11 cellular contexts compared by ENCODE assay signal in the genomic region with DNA sequence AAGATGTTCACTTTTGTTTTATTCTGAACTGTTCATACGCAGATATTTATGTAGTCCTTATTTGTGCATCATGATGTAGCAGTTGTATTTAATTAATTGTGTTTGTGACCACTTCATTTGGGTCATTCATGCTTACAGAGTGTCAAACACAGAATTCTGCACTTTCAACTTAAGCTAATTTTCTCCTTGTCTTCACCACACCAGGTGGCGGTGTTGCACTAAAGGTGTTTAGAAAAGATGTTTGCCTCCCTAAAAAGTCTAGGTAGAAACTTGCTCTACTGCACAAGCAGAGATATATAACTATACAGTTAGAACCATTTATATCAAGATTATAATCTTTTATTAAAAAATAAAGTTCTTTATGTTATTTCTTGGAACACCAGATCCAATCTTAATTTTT. TPM values are rescaled to one million over a fixed set of nuclear protein-coding genes. Genes with fewer than 3 reads are reported as not detected.
DNase-seq lines count a peak whose midpoint lies in the region; ATAC-seq and TF ChIP-seq lines count a peak whose summit lies in the region.
"Had no signal": no experiment of that assay in that cellular context is flagged by ENCODE, and none has a peak within 500 bp of the region (broad histone marks: within the 10 kb centered on the region; RNA-seq: fewer than 3 reads in every experiment).

No MANE protein-coding gene starts in this region.

- no peaks in the 10 kb centered on the region for H4K20me1 ChIP-seq in mammary epithelial cell (ENCODE audit: insufficient read depth, low read length)

- H3K9me3 Mint-ChIP-seq in activated CD4-positive, alpha-beta T cell treated with anti-CD3 and anti-CD28 coated beads, Interleukin-2, amount 10 ng/mL, durations not matched to agents 7 days and 5 days: peaks cover 4% of the 10 kb centered on the region
- H3K9me3 Mint-ChIP-seq in progenitor cell of endocrine pancreas (ENCODE audit: low read depth): no peaks in the 10 kb centered on the region

- BruUV-seq in mammary epithelial cell (replicated peaks; lab: Mats Ljungman, UMichigan): no TSS peak

- H3K79me2 ChIP-seq in mammary epithelial cell (ENCODE audit: insufficient read depth, low read length): no peaks in the 10 kb centered on the region

- no peak for ATAC-seq in omental fat pad (ENCODE audit: low FRiP score)
- ATAC-seq: psoas muscle had no signal

- H3K4me3 ChIP-seq in NB4 (ENCODE audit: low read depth, low read length) (no peak overlapping the region), mammary epithelial cell (replicated peaks in 1 of 3; ENCODE audit: insufficient read depth in 1 of 3, low read depth in 2 of 3, low read length in 3 of 3) (no peak overlapping the region)
- H3K4me3 ChIP-seq: psoas muscle had no signal

- H3K36me3 Mint-ChIP-seq in activated CD4-positive, alpha-beta T cell treated with anti-CD3 and anti-CD28 coated beads, Interleukin-2, amount 10 ng/mL, durations not matched to agents 7 days and 5 days (ENCODE audit: low read depth): no peaks in the 10 kb centered on the region
- H3K36me3 Mint-ChIP-seq in progenitor cell of endocrine pancreas (ENCODE audit: insufficient read depth): no peaks in the 10 kb centered on the region

- H3K9ac ChIP-seq in mammary epithelial cell (ENCODE audit: insufficient read depth, low read length): no peak overlapping the region

- no peaks in the 10 kb centered on the region for H3K9me3 ChIP-seq in mammary epithelial cell (replicated peaks; ENCODE audit: insufficient read depth, low read length)

- H3K27me3 Mint-ChIP-seq in activated CD4-positive, alpha-beta T cell treated with anti-CD3 and anti-CD28 coated beads, Interleukin-2, amount 10 ng/mL, durations not matched to agents 7 days and 5 days: no peaks in the 10 kb centered on the region
- peaks cover 8% of the 10 kb centered on the region for H3K27me3 Mint-ChIP-seq in progenitor cell of endocrine pancreas

- no peak overlapping the region for H2AFZ ChIP-seq in mammary epithelial cell (ENCODE audit: low read depth, low read length)

- H3K4me3 Mint-ChIP-seq in activated CD4-positive, alpha-beta T cell treated with anti-CD3 and anti-CD28 coated beads, Interleukin-2, amount 10 ng/mL, durations not matched to agents 7 days and 5 days: no peak overlapping the region
- H3K4me3 Mint-ChIP-seq in progenitor cell of endocrine pancreas (ENCODE audit: low read depth): no peak overlapping the region

- no peaks in the 10 kb centered on the region for H3K27me3 ChIP-seq in mammary epithelial cell (ENCODE audit: insufficient read depth, low read length)

- DNase-seq in activated CD4-positive, alpha-beta T cell treated with anti-CD3 and anti-CD28 coated beads, Interleukin-2, amount 10 ng/mL, durations not matched to agents 7 days and 5 days: peak; percentile 39
- DNase-seq in activated CD4-positive, alpha-beta T cell treated with anti-CD3 and anti-CD28 coated beads for 4 hours: no peak
- DNase-seq in NB4 (ENCODE audit: low read depth) (peak; percentile 60), mammary epithelial cell (peak; percentile 37), progenitor cell of endocrine pancreas (ENCODE audit: low spot score, unreplicated experiment) (no peak), omental fat pad (ENCODE audit: low spot score) (no peak), HPDE6-E6E7 (ENCODE audit: extremely low spot score) (no peak), CD1c-positive myeloid dendritic cell (ENCODE audit: extremely low spot score) (no peak)
- DNase-seq: activated naive CD4-positive, alpha-beta T cell treated with Interleukin-2 at 50 U/mL for 16 hours; psoas muscle had no signal

- intact Hi-C loops in mammary epithelial cell (cut with micrococcal nuclease): loop anchor here (5.0 kb wide), 1 partner anchor 323 kb away; no protein-coding TSS in a partner anchor

- no peak for TF ChIP-seq POLR2A in NB4 (IDR thresholded peaks at IDR 0.05; ENCODE audit: extremely low read depth, insufficient read length)

- H3K36me3 ChIP-seq in mammary epithelial cell (ENCODE audit: insufficient read depth, low read length): no peaks in the 10 kb centered on the region

- WGBS in mammary epithelial cell (ENCODE audit: low coverage, missing lambda C conversion rate): 75% methylated on average over 2 of the region's 2 CpGs

- POLR2A ChIA-PET in activated CD4-positive, alpha-beta T cell treated with anti-CD3 and anti-CD28 coated beads, Interleukin-2, amount 10 ng/mL, durations not matched to agents 7 days and 5 days (lab: Charles Lee): no interaction called here

- peaks cover 22% of the 10 kb centered on the region for H3K4me1 Mint-ChIP-seq in activated CD4-positive, alpha-beta T cell treated with anti-CD3 and anti-CD28 coated beads, Interleukin-2, amount 10 ng/mL, durations not matched to agents 7 days and 5 days
- peaks cover 2% of the 10 kb centered on the region for H3K4me1 Mint-ChIP-seq in progenitor cell of endocrine pancreas (ENCODE audit: low read depth)

- in situ Hi-C loops in mammary epithelial cell (cut with MboI; ENCODE audit: low sequenced_read_pairs in 2 of 2): loop anchor here (5.0 to 10.0 kb wide), 2 partner anchors 210 to 212 kb away; no protein-coding TSS in a partner anchor

- H3K4me1 ChIP-seq in mammary epithelial cell (ENCODE audit: insufficient read depth, low read length): peaks cover 13% of the 10 kb centered on the region
- H3K4me1 ChIP-seq: psoas muscle had no signal

- CTCF ChIA-PET in activated CD4-positive, alpha-beta T cell treated with anti-CD3 and anti-CD28 coated beads, Interleukin-2, amount 10 ng/mL, durations not matched to agents 7 days and 5 days (lab: Charles Lee): interaction anchor here (0.9 to 1.6 kb wide), 2 partner anchors 11 to 168 kb away, joined by 3 to 7 read pairs; no protein-coding TSS in a partner anchor
- CTCF ChIA-PET in mammary epithelial cell (lab: Charles Lee; ENCODE audit: low non-redundant PET): interaction anchor here (0.7 to 1.4 kb wide), 5 partner anchors 39 to 364 kb away, joined by 3 to 10 read pairs (median 4); no protein-coding TSS in a partner anchor

- no peak overlapping the region for H3K27ac ChIP-seq in mammary epithelial cell (ENCODE audit: insufficient read depth, low read depth, low read length)
- H3K27ac ChIP-seq: psoas muscle had no signal

- H3K4me2 ChIP-seq in mammary epithelial cell (ENCODE audit: insufficient read depth, low read depth, low read length): no peak overlapping the region

- dilution Hi-C loops in mammary epithelial cell (cut with HindIII; ENCODE audit: low sequenced_read_pairs): loop anchor here (5.0 kb wide), 1 partner anchor 37 kb away; no protein-coding TSS in a partner anchor

- no peak overlapping the region for H3K27ac Mint-ChIP-seq in activated CD4-positive, alpha-beta T cell treated with anti-CD3 and anti-CD28 coated beads, Interleukin-2, amount 10 ng/mL, durations not matched to agents 7 days and 5 days
- H3K27ac Mint-ChIP-seq in progenitor cell of endocrine pancreas: no peak overlapping the region

- peak; percentile 46 for TF ChIP-seq CTCF in NB4 (IDR thresholded peaks at IDR 0.05; ENCODE audit: low read depth, low read length)
- peak; percentile 57 to 72 for TF ChIP-seq CTCF in mammary epithelial cell (conservative IDR thresholded peaks at IDR 0.05 in 1 of 2, IDR thresholded peaks at IDR 0.05 in 1 of 2; ENCODE audit: extremely low read depth in 1 of 2, insufficient read depth in 1 of 2, low read depth in 1 of 2, low read length in 2 of 2)
- TF ChIP-seq CTCF in progenitor cell of endocrine pancreas (IDR thresholded peaks at IDR 0.05; ENCODE audit: unreplicated experiment): peak; percentile 66
- TF ChIP-seq CTCF in omental fat pad (IDR thresholded peaks at IDR 0.05): no peak

RNA-seq across cellular contexts. Expression of a gene that starts 1.3 kb away (rescaled TPM):
- not detected for total RNA-seq in activated CD4-positive, alpha-beta T cell treated with anti-CD3 and anti-CD28 coated beads, Interleukin-2, amount 10 ng/mL, durations not matched to agents 7 days and 5 days
- total RNA-seq in mammary epithelial cell: under 1 TPM in 1 of 2 donors, not detected in 1; 0.17 TPM
- not detected for polyA plus RNA-seq in mammary epithelial cell
- not detected for polyA minus RNA-seq in mammary epithelial cell
- not detected in 2 replicates for total RNA-seq in progenitor cell of endocrine pancreas
- total RNA-seq in omental fat pad: not detected
- total RNA-seq: frontal cortex, psoas muscle had no signal
- polyA plus RNA-seq: psoas muscle had no signal

RNA-seq across cellular contexts. Expression of a gene that starts 20.8 kb away (rescaled TPM):
- total RNA-seq in activated CD4-positive, alpha-beta T cell treated with anti-CD3 and anti-CD28 coated beads, Interleukin-2, amount 10 ng/mL, durations not matched to agents 7 days and 5 days: not detected
- 1 to 10 TPM; 2.0 to 9.0 TPM for total RNA-seq in mammary epithelial cell
- 0.97 TPM for polyA plus RNA-seq in mammary epithelial cell
- 1.9 TPM for polyA minus RNA-seq in mammary epithelial cell
- total RNA-seq in progenitor cell of endocrine pancreas: 2.0 and 2.5 TPM in 2 replicates
- 10 to 100 TPM in 1 of 4 donors, 1 to 10 TPM in 1, under 1 TPM in 2; 0.93 to 27.6 (median 1.2) TPM for total RNA-seq in omental fat pad

RNA-seq across cellular contexts. Expression of a gene that starts 28.1 kb away (rescaled TPM):
- not detected for total RNA-seq in activated CD4-positive, alpha-beta T cell treated with anti-CD3 and anti-CD28 coated beads, Interleukin-2, amount 10 ng/mL, durations not matched to agents 7 days and 5 days
- total RNA-seq in mammary epithelial cell (under 1 TPM; 0.52 to 0.83 TPM), progenitor cell of endocrine pancreas (not detected in 2 replicates), omental fat pad (1 to 10 TPM in 1 of 4 donors, under 1 TPM in 3; 0.25 to 1.1 (median 0.53) TPM)
- polyA plus RNA-seq in mammary epithelial cell: 0.07 TPM
- polyA minus RNA-seq in mammary epithelial cell: not detected
- total RNA-seq: frontal cortex had no signal

RNA-seq across cellular contexts. Expression of a gene that starts 58.6 kb away (rescaled TPM):
- total RNA-seq in activated CD4-positive, alpha-beta T cell treated with anti-CD3 and anti-CD28 coated beads, Interleukin-2, amount 10 ng/mL, durations not matched to agents 7 days and 5 days: not detected
- total RNA-seq in mammary epithelial cell (under 1 TPM in 1 of 2 donors, not detected in 1; 0.17 TPM), progenitor cell of endocrine pancreas (0.31 TPM in 1 of 2 replicates, not detected in the other), omental fat pad (under 1 TPM in 1 of 4 donors, not detected in 3; 0.95 TPM)
- not detected for polyA plus RNA-seq in mammary epithelial cell
- not detected for polyA minus RNA-seq in mammary epithelial cell
- total RNA-seq: frontal cortex, psoas muscle had no signal

Comparison
In these comparisons a context has a peak if more than half of its experiments do, and no peak if none do; other contexts are left out.
1. DNase-seq: peak in activated CD4-positive, alpha-beta T cell treated with anti-CD3 and anti-CD28 coated beads, Interleukin-2, amount 10 ng/mL, durations not matched to agents 7 days and 5 days (single experiment), NB4 (single experiment) and mammary epithelial cell (single experiment); none in activated CD4-positive, alpha-beta T cell treated with anti-CD3 and anti-CD28 coated beads for 4 hours (0 of 2), progenitor cell of endocrine pancreas (single experiment), omental fat pad (single experiment), HPDE6-E6E7 (single experiment) and CD1c-positive myeloid dendritic cell (single experiment).
2. CTCF ChIP-seq: peak in NB4 (single experiment), mammary epithelial cell (2 of 2) and progenitor cell of endocrine pancreas (single experiment); none in omental fat pad (0 of 3).